Comparison of ENCODE assay signal across 15 cellular contexts in the genomic region with DNA sequence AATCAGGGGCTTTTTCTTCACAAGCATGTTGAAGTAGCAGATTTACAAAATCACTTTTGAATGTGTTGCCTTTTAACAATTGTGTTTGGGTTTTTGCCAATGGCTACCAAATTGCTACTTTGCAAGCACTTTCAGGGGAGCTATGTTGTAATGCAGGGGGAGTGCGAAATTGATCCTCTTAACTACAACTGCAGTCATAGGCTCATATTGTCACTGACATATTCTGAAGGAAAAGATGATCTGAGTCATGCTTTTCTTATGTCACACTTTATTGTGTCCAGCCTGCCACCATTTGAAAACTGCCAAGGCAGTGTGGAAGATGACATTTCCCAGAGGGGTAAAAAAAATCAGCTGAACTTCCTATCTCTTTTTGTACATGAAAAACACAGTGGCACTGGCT.
"Had no signal": no experiment of that assay in that cellular context is flagged by ENCODE, and none has a peak within 500 bp of the region (broad histone marks: within the 10 kb centered on the region; RNA-seq: fewer than 3 reads in every experiment).

No MANE protein-coding gene starts in this region.

- H3K4me3 ChIP-seq: body of pancreas, coronary artery, esophagus squamous epithelium, lower lobe of right lung, ovary, right lobe of liver, spleen, thyroid gland had no signal

- H3K9me3 Mint-ChIP-seq: activated CD4-positive, alpha-beta T cell treated with anti-CD3 and anti-CD28 coated beads, Interleukin-2, amount 10 ng/mL, durations not matched to agents 24 days and 14 days; activated naive CD8-positive, alpha-beta T cell treated with anti-CD3 and anti-CD28 coated beads for 36 hours had no signal

- H3K4me1 ChIP-seq: body of pancreas, esophagus squamous epithelium, lower lobe of right lung, right lobe of liver, spleen had no signal

- H3K27me3 ChIP-seq: body of pancreas, esophagus squamous epithelium, ovary, right lobe of liver, spleen, thyroid gland had no signal

- H3K36me3 ChIP-seq: ovary, right lobe of liver, thyroid gland had no signal

- H3K27ac ChIP-seq: body of pancreas, coronary artery, esophagus squamous epithelium, lower lobe of right lung, ovary, right lobe of liver, spleen, thyroid gland had no signal

- DNase-seq: activated CD4-positive, alpha-beta T cell treated with anti-CD3 and anti-CD28 coated beads, Interleukin-2, amount 10 ng/mL, durations not matched to agents 24 days and 14 days; activated CD4-positive, CD25-positive, alpha-beta regulatory T cell; activated naive CD8-positive, alpha-beta T cell treated with anti-CD3 and anti-CD28 coated beads for 36 hours; amygdala; body of pancreas; central memory CD4-positive, alpha-beta T cell; esophagus squamous epithelium; left cardiac atrium; lower lobe of right lung; midbrain; ovary; right lobe of liver; spleen; thyroid gland had no signal

- H3K27ac Mint-ChIP-seq: activated CD4-positive, alpha-beta T cell treated with anti-CD3 and anti-CD28 coated beads, Interleukin-2, amount 10 ng/mL, durations not matched to agents 24 days and 14 days; activated naive CD8-positive, alpha-beta T cell treated with anti-CD3 and anti-CD28 coated beads for 36 hours had no signal

- H3K9me3 ChIP-seq: body of pancreas, esophagus squamous epithelium, lower lobe of right lung, ovary, right lobe of liver, spleen, thyroid gland had no signal

- H3K27me3 Mint-ChIP-seq: activated CD4-positive, alpha-beta T cell treated with anti-CD3 and anti-CD28 coated beads, Interleukin-2, amount 10 ng/mL, durations not matched to agents 24 days and 14 days; activated naive CD8-positive, alpha-beta T cell treated with anti-CD3 and anti-CD28 coated beads for 36 hours had no signal

- H3K4me1 Mint-ChIP-seq: activated CD4-positive, alpha-beta T cell treated with anti-CD3 and anti-CD28 coated beads, Interleukin-2, amount 10 ng/mL, durations not matched to agents 24 days and 14 days had no signal

- H3K4me3 Mint-ChIP-seq: activated CD4-positive, alpha-beta T cell treated with anti-CD3 and anti-CD28 coated beads, Interleukin-2, amount 10 ng/mL, durations not matched to agents 24 days and 14 days; activated naive CD8-positive, alpha-beta T cell treated with anti-CD3 and anti-CD28 coated beads for 36 hours had no signal

- ATAC-seq: body of pancreas, left cardiac atrium, lower lobe of right lung, right lobe of liver had no signal
